In genomic region chr10:79483948-79484347, GRCh38 we compare ENCODE assay signal across 1 cellular context.
TF ChIP-seq lines count a peak whose summit lies in the region.

No MANE protein-coding gene starts in this region.

TF ChIP-seq in SK-N-SH, 30 proteins besides CTCF, POLR2A, EP300 and RAD21 (continued from another document):
- TF ChIP-seq MAX (IDR thresholded peaks at IDR 0.05; ENCODE audit: low read depth) = peak; percentile 29; the same call in 1 of the 2 replicates
- TF ChIP-seq GATA2 (CRISPR knock-in tag; IDR thresholded peaks at IDR 0.05) = peak; percentile 68
- TF ChIP-seq RFX5 (IDR thresholded peaks at IDR 0.05; ENCODE audit: low read length) = no peak
- TF ChIP-seq POLR2AphosphoS5 (IDR thresholded peaks at IDR 0.05; ENCODE audit: low read depth, low read length) = peak; percentile 79
- no peak; the same call in 1 of the 2 replicates for TF ChIP-seq MEF2A (IDR thresholded peaks at IDR 0.05; ENCODE audit: borderline replicate concordance, low read depth)
- TF ChIP-seq YY1 (IDR thresholded peaks at IDR 0.05; ENCODE audit: low read depth) = no peak
- TF ChIP-seq ELF1 (IDR thresholded peaks at IDR 0.05) = no peak; the same call in 1 of the 2 replicates
- no peak for TF ChIP-seq USF1 (IDR thresholded peaks at IDR 0.05; ENCODE audit: borderline replicate concordance, low read depth)
- TF ChIP-seq FOSL2 (IDR thresholded peaks at IDR 0.05; ENCODE audit: borderline replicate concordance, low read depth) = peak; percentile 34; the same call in 1 of the 2 replicates
- TF ChIP-seq SMC3 (IDR thresholded peaks at IDR 0.05; ENCODE audit: low read depth, low read length) = no peak
- no peak for TF ChIP-seq ZBTB33 (IDR thresholded peaks at IDR 0.05; ENCODE audit: borderline replicate concordance, low read depth)
- TF ChIP-seq MXI1 (IDR thresholded peaks at IDR 0.05; ENCODE audit: low read depth, low read length) = no peak
